1 cellular context compared by ENCODE assay signal in the genomic region with DNA sequence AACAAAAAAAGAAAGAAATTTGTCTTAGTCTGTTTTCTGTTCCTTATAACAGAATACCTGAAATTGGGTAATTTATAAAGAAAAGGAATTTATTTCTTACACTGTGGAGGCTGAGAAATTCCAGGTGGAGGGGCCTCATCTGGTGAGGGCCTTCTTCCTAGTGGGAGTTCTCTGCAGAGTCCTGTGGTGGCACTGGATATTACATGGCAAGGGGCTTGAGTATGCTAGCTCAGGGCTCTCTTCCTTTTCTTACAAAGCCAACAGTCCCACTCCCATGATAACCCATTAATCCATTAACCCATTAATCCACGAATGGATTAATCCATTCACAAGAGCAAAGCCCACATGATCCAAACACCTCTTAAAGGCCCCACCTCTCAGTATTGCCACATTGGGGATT.
TF ChIP-seq lines count a peak whose summit lies in the region.

No MANE protein-coding gene starts in this region.

TF ChIP-seq in H1, 55 proteins besides CTCF, POLR2A, EP300 and RAD21 (continued from another document):
- no peak for TF ChIP-seq SUZ12 (IDR thresholded peaks at IDR 0.05; ENCODE audit: low read length)
TF ChIP-seq in H1: peak in this region for 0.
